Comparison of ENCODE assay signal across 8 cellular contexts in the genomic region with DNA sequence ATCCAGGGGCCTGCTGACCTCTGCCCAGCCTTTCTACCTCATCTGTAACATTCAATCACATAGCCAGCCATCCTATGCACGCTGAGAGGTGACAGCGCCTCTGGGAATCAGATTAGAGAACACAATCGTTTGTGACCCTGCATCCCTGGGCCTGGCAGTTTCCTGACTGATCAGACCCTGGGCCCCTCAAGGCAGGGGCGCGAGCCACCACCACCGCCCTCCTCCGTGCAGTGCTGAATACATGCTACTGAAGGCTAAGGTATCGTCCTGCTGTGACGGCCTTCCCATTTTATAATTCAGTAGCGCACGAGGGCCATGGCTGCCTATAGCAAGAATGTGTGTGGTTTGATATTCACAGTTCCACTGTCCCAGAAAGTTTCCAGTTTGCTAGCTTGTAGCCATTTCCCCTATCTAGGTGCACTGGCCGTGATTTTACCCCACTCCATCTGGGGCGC. TPM values are rescaled to one million over a fixed set of nuclear protein-coding genes. Genes with fewer than 3 reads are reported as not detected.
A peak's percentile ranks its signal among the peaks of the same experiment; 100 is the strongest.
DNase-seq lines count a peak whose midpoint lies in the region; ATAC-seq, FAIRE-seq and TF ChIP-seq lines count a peak whose summit lies in the region.

No MANE protein-coding gene starts in this region.

- H4K20me1 ChIP-seq in Loucy (ENCODE audit: insufficient read depth, low read length, poor library complexity, severe bottlenecking) = peaks cover 10% of the 10 kb centered on the region

- intact Hi-C loops in Calu3 (cut with micrococcal nuclease; ENCODE audit: unreplicated experiment) = no loop called here
- intact Hi-C loops in colonic mucosa (cut with DNase I) = no loop called here
- intact Hi-C loops in aorta (cut with DNase I) = loop anchor here in 1 of 2 donors (5.0 kb wide), 1 partner anchor 1086 kb away; no protein-coding TSS in a partner anchor

- no peaks in the 10 kb centered on the region for H3F3A ChIP-seq in Loucy (ENCODE audit: low read depth)

- peaks cover 13% of the 10 kb centered on the region for H3K27me3 Mint-ChIP-seq in Calu3 (ENCODE audit: unreplicated experiment)

- peaks cover 8% of the 10 kb centered on the region for H3K4me1 Mint-ChIP-seq in Calu3 (ENCODE audit: low read depth, unreplicated experiment)

- no peaks in the 10 kb centered on the region for H3K9me2 ChIP-seq in Loucy (replicated peaks; ENCODE audit: low read depth, low read length)

- peak overlapping the region; percentile 93 for H3K4me2 ChIP-seq in Loucy (ENCODE audit: low read depth, low read length, poor library complexity, severe bottlenecking)

- peak overlapping the region; percentile 58 for H3K27ac Mint-ChIP-seq in Calu3 (ENCODE audit: unreplicated experiment)

- H3K4me3 ChIP-seq in Loucy (ENCODE audit: low read length, poor library complexity, severe bottlenecking) (peak overlapping the region; percentile 79), colonic mucosa (peak overlapping the region; percentile 45), mucosa of stomach (ENCODE audit: low read length) (peak overlapping the region; percentile 67), aorta (ENCODE audit: low read length in 2 of 2) (peak overlapping the region in 1 of 2 donors; percentile 82)

- H3K27me3 ChIP-seq in Loucy (ENCODE audit: insufficient read depth, low read length, poor library complexity, severe bottlenecking) = no peaks in the 10 kb centered on the region
- no peaks in the 10 kb centered on the region for H3K27me3 ChIP-seq in colonic mucosa
- no peaks in the 10 kb centered on the region for H3K27me3 ChIP-seq in mucosa of stomach (ENCODE audit: control insufficient read depth, insufficient read depth, low read length)
- no peaks in the 10 kb centered on the region for H3K27me3 ChIP-seq in aorta (ENCODE audit: control insufficient read depth in 1 of 2, insufficient read depth in 2 of 2, low read length in 1 of 2)

- H3K9me3 ChIP-seq in Loucy (ENCODE audit: insufficient read depth, low read depth, low read length) (no peaks in the 10 kb centered on the region), colonic mucosa (no peaks in the 10 kb centered on the region), mucosa of stomach (ENCODE audit: control insufficient read depth, low read length) (no peaks in the 10 kb centered on the region), aorta (ENCODE audit: control insufficient read depth, low read length) (no peaks in the 10 kb centered on the region)

- no peak overlapping the region for H2AFZ ChIP-seq in Loucy (ENCODE audit: low read length)

- H3K4me1 ChIP-seq in Loucy (ENCODE audit: insufficient read depth, low read length, poor library complexity, severe bottlenecking) (peaks cover 25% of the 10 kb centered on the region), colonic mucosa (peaks cover 7% of the 10 kb centered on the region), mucosa of stomach (ENCODE audit: control insufficient read depth, insufficient read depth, low read length) (peaks cover 10% of the 10 kb centered on the region), aorta (ENCODE audit: control insufficient read depth in 1 of 2, insufficient read depth in 2 of 2, low read length in 2 of 2) (no peaks in the 10 kb centered on the region)

- no peaks in the 10 kb centered on the region; the same call in 1 of the 2 replicates for H3K36me3 ChIP-seq in Loucy (ENCODE audit: insufficient read depth, low read length)
- H3K36me3 ChIP-seq in colonic mucosa = no peaks in the 10 kb centered on the region
- no peaks in the 10 kb centered on the region for H3K36me3 ChIP-seq in mucosa of stomach (ENCODE audit: control insufficient read depth, insufficient read depth, low read length)
- no peaks in the 10 kb centered on the region for H3K36me3 ChIP-seq in aorta (ENCODE audit: control insufficient read depth in 1 of 2, insufficient read depth in 2 of 2, low read length in 1 of 2)

- H3K4me3 Mint-ChIP-seq in Calu3 (ENCODE audit: low read depth, unreplicated experiment) = peak overlapping the region; percentile 70

- no TSS peak for BruUV-seq in Calu3 (replicated peaks; lab: Mats Ljungman, UMichigan)

- DNase-seq in Calu3 = no peak
- peak; percentile 22 for DNase-seq in colonic mucosa
- no peak for DNase-seq in frontal cortex (ENCODE audit: low spot score in 2 of 2)
- no peak for DNase-seq in aorta
- DNase-seq in 8988T = no peak

- peaks cover 50% of the 10 kb centered on the region for H3K79me2 ChIP-seq in Loucy (ENCODE audit: insufficient read depth, low read length)

- no peak for FAIRE-seq in frontal cortex (lab: Jason Lieb, UNC)

- H3K9ac ChIP-seq in Loucy (ENCODE audit: low read depth, low read length, poor library complexity, severe bottlenecking) (peak overlapping the region; percentile 72), colonic mucosa (ENCODE audit: low read depth in 2 of 2, low read length in 2 of 2) (peak overlapping the region in 1 of 2 donors; percentile 22), mucosa of stomach (ENCODE audit: low read length) (no peak overlapping the region)

- ATAC-seq in aorta (ENCODE audit: low FRiP score) (no peak), GM19328 (IDR thresholded peaks at IDR 0.05; ENCODE audit: unreplicated experiment) (no peak)

- CTCF ChIA-PET in Calu3 (lab: Charles Lee) = no interaction called here

- H3K27ac ChIP-seq in colonic mucosa (peak overlapping the region; percentile 77), aorta (ENCODE audit: low read depth in 1 of 2, low read length in 2 of 2) (no peak overlapping the region)

- H3K36me3 Mint-ChIP-seq in Calu3 (ENCODE audit: insufficient read depth, unreplicated experiment) = peaks cover 14% of the 10 kb centered on the region

- TF ChIP-seq CTCF in Calu3 (IDR thresholded peaks at IDR 0.05; ENCODE audit: unreplicated experiment) (no peak), Loucy (conservative IDR thresholded peaks at IDR 0.05; ENCODE audit: low read length) (no peak), colonic mucosa (IDR thresholded peaks at IDR 0.05) (no peak)

- H3K9me3 Mint-ChIP-seq in Calu3 (ENCODE audit: low read depth, unreplicated experiment) = no peaks in the 10 kb centered on the region

- 54 to 59% methylated on average over 13 of the region's 13 CpGs for WGBS in aorta, 2 donors

RNA-seq across cellular contexts. Expression of gene TMTC4, which starts 1.2 kb away (rescaled TPM):
- total RNA-seq in Calu3 (2022) (8.2 and 8.9 TPM in 2 replicates), colonic mucosa (10 to 100 TPM; 18.2 to 21.4 TPM), frontal cortex (73.0 TPM), aorta (10 to 100 TPM in 1 of 2 donors, 1 to 10 TPM in 1; 5.7 to 13.1 TPM)
- polyA plus RNA-seq in aorta = 1 to 10 TPM; 1.8 to 2.4 TPM
